8 cellular contexts compared by ENCODE assay signal in genomic region chr7:37031571-37032257, GRCh38.
DNase-seq lines count a peak whose midpoint lies in the region; ATAC-seq, FAIRE-seq and TF ChIP-seq lines count a peak whose summit lies in the region.

No MANE protein-coding gene starts in this region.

- H3K27me3 ChIP-seq in endothelial cell of umbilical vein (ENCODE audit: control insufficient read depth in 2 of 2, insufficient read depth in 2 of 2, low read length in 2 of 2): no peaks in the 10 kb centered on the region

- intact Hi-C loops in Calu3 (cut with micrococcal nuclease; ENCODE audit: unreplicated experiment): loop anchor here (1.0 to 10.0 kb wide), 3 partner anchors 150 to 1337 kb away; partner anchors contain the start of gene HERPUD2
- intact Hi-C loops in endothelial cell of umbilical vein (cut with micrococcal nuclease): loop anchor here (1.0 to 10.0 kb wide), 3 partner anchors 20 to 413 kb away; partner anchors contain the start of gene ELMO1

- peaks cover 32% of the 10 kb centered on the region for H3K4me1 ChIP-seq in endothelial cell of umbilical vein (ENCODE audit: control insufficient read depth, extremely low read depth, insufficient read depth, low read length)

- H3K79me2 ChIP-seq in endothelial cell of umbilical vein (ENCODE audit: control insufficient read depth, insufficient read depth, low read length): no peaks in the 10 kb centered on the region

- H3K9me3 Mint-ChIP-seq in Calu3 (ENCODE audit: low read depth, unreplicated experiment): peaks cover 14% of the 10 kb centered on the region
- H3K9me3 Mint-ChIP-seq in mesothelial cell of epicardium: peaks cover 17% of the 10 kb centered on the region

- peak overlapping the region; percentile 4 for H3K9ac ChIP-seq in endothelial cell of umbilical vein (replicated peaks; ENCODE audit: extremely low read depth, insufficient read depth, low read length)

- DNase-seq in Calu3 (peak; percentile 91), NCI-H1417 treated with DMSO at 0.1 percent for 48 hours (lab: John Stamatoyannopoulos, UW) (peak; percentile 64), endothelial cell of umbilical vein (ENCODE audit: low read depth, low spot score) (peak; percentile 100), mesothelial cell of epicardium (ENCODE audit: low spot score in 2 of 2, unreplicated experiment in 2 of 2) (peak; percentile 23 to 55)
- peak; percentile 9 to 20 for DNase-seq in activated CD4-positive, alpha-beta T cell treated with anti-CD3 and anti-CD28 coated beads, Interleukin-2, amount 50 U/mL, for 4 hours
- peak; percentile 2 to 45 for DNase-seq in stimulated activated CD8-positive, alpha-beta memory T cell treated with anti-CD3 and anti-CD28 coated beads, Interleukin-7, amount 100 ng/mL, for 48 hours (ENCODE audit: extremely low read depth in 1 of 2, low read depth in 1 of 2)

- CTCF ChIA-PET in Calu3 (lab: Charles Lee): no interaction called here
- CTCF ChIA-PET in endothelial cell of umbilical vein (lab: Charles Lee): no interaction called here

- POLR2A ChIA-PET in endothelial cell of umbilical vein (lab: Charles Lee): no interaction called here

- TF ChIP-seq POLR2A in endothelial cell of umbilical vein (IDR thresholded peaks at IDR 0.05; ENCODE audit: low read depth, low read length): peak; percentile 35

- peak; percentile 97 for FAIRE-seq in endothelial cell of umbilical vein (lab: Jason Lieb, UNC)

- H4K20me1 ChIP-seq in endothelial cell of umbilical vein (replicated peaks; ENCODE audit: control insufficient read depth, extremely low read depth, insufficient read depth, low read length): no peaks in the 10 kb centered on the region

- peak overlapping the region; percentile 77 for H3K27ac ChIP-seq in endothelial cell of umbilical vein (ENCODE audit: insufficient read depth, low read depth, low read length)

- H3K27me3 Mint-ChIP-seq in Calu3 (ENCODE audit: unreplicated experiment): no peaks in the 10 kb centered on the region
- H3K27me3 Mint-ChIP-seq in mesothelial cell of epicardium (ENCODE audit: low read depth): peaks cover 1% of the 10 kb centered on the region

- peak overlapping the region; percentile 89 for H3K27ac Mint-ChIP-seq in Calu3 (ENCODE audit: unreplicated experiment)
- H3K27ac Mint-ChIP-seq in mesothelial cell of epicardium: peak overlapping the region; percentile 93

- no peak overlapping the region for H2AFZ ChIP-seq in endothelial cell of umbilical vein (ENCODE audit: low read depth, low read length)

- H3K4me3 ChIP-seq in endothelial cell of umbilical vein (replicated peaks in 1 of 3; ENCODE audit: insufficient read depth in 1 of 3, low read depth in 1 of 3, low read length in 3 of 3): no peak overlapping the region

- ATAC-seq in HG03175 (IDR thresholded peaks at IDR 0.05; ENCODE audit: unreplicated experiment) (no peak), HG02840 (IDR thresholded peaks at IDR 0.05; ENCODE audit: low FRiP score, unreplicated experiment) (no peak)

- H3K4me2 ChIP-seq in endothelial cell of umbilical vein (ENCODE audit: insufficient read depth, low read length): peak overlapping the region; percentile 53

- H3K36me3 Mint-ChIP-seq in Calu3 (ENCODE audit: insufficient read depth, unreplicated experiment) (peaks cover 10% of the 10 kb centered on the region), mesothelial cell of epicardium (no peaks in the 10 kb centered on the region)

- no peaks in the 10 kb centered on the region for H3K9me1 ChIP-seq in endothelial cell of umbilical vein (replicated peaks; ENCODE audit: control insufficient read depth, extremely low read depth, insufficient read depth, low read length)

- TF ChIP-seq CTCF in Calu3 (IDR thresholded peaks at IDR 0.05; ENCODE audit: unreplicated experiment): no peak
- TF ChIP-seq CTCF in endothelial cell of umbilical vein (IDR thresholded peaks at IDR 0.05; ENCODE audit: extremely low read depth in 1 of 2, insufficient read depth in 1 of 2, low read depth in 1 of 2, low read length in 2 of 2): no peak
- no peak for TF ChIP-seq CTCF in mesothelial cell of epicardium (IDR thresholded peaks at IDR 0.05; ENCODE audit: unreplicated experiment)

- H3K9me3 ChIP-seq in endothelial cell of umbilical vein (replicated peaks; ENCODE audit: control insufficient read depth, insufficient read depth, low read length): no peaks in the 10 kb centered on the region

- H3K4me3 Mint-ChIP-seq in Calu3 (ENCODE audit: low read depth, unreplicated experiment) (peak overlapping the region; percentile 14), mesothelial cell of epicardium (no peak overlapping the region)

- H3K36me3 ChIP-seq in endothelial cell of umbilical vein (ENCODE audit: control insufficient read depth in 2 of 2, extremely low read depth in 1 of 2, insufficient read depth in 2 of 2, low read length in 2 of 2): no peaks in the 10 kb centered on the region

- BruUV-seq in Calu3 (replicated peaks; lab: Mats Ljungman, UMichigan): no TSS peak
- TSS peak; percentile 85 for BruUV-seq in endothelial cell of umbilical vein (replicated peaks; lab: Mats Ljungman, UMichigan)

- H3K4me1 Mint-ChIP-seq in Calu3 (ENCODE audit: low read depth, unreplicated experiment) (peaks cover 39% of the 10 kb centered on the region), mesothelial cell of epicardium (peaks cover 28% of the 10 kb centered on the region)

- dilution Hi-C loops in endothelial cell of umbilical vein (cut with MboI; ENCODE audit: extremely low pct_ligation_motif_present, low sequenced_read_pairs): no loop called here

TF ChIP-seq in endothelial cell of umbilical vein, 7 proteins besides CTCF, POLR2A, EP300 and RAD21:
- TF ChIP-seq EZH2 (IDR thresholded peaks at IDR 0.05; ENCODE audit: borderline replicate concordance, low read depth, low read length, severe bottlenecking) (no peak), POLR2AphosphoS5 (IDR thresholded peaks at IDR 0.05; ENCODE audit: insufficient read depth, low read depth, low read length) (peak; percentile 92), JUN (IDR thresholded peaks at IDR 0.05; ENCODE audit: borderline replicate concordance, insufficient read depth, insufficient read length, low read depth) (peak; percentile 100), MAX (IDR thresholded peaks at IDR 0.05; ENCODE audit: insufficient read depth, insufficient read length) (no peak), GATA2 (IDR thresholded peaks at IDR 0.05; ENCODE audit: insufficient read depth, insufficient read length, low read depth, low read length) (peak; percentile 36), MYC (IDR thresholded peaks at IDR 0.05; ENCODE audit: low read depth, low read length) (no peak), FOS (IDR thresholded peaks at IDR 0.05; ENCODE audit: borderline replicate concordance, insufficient read depth, low read length) (peak; percentile 100)
TF ChIP-seq in endothelial cell of umbilical vein: peak in this region for 4.

Comparison
In these comparisons a context has a peak if more than half of its experiments do, and no peak if none do; other contexts are left out.
1. DNase-seq: peak in every context shown above with its lines; median percentile 100 in endothelial cell of umbilical vein; 91 in Calu3; 64 in NCI-H1417 treated with DMSO at 0.1 percent for 48 hours; 39 in mesothelial cell of epicardium; 24 in stimulated activated CD8-positive, alpha-beta memory T cell treated with anti-CD3 and anti-CD28 coated beads, Interleukin-7, amount 100 ng/mL, for 48 hours; 14 in activated CD4-positive, alpha-beta T cell treated with anti-CD3 and anti-CD28 coated beads, Interleukin-2, amount 50 U/mL, for 4 hours.